ENCODE assay signal across 28 cellular contexts in the genomic region with DNA sequence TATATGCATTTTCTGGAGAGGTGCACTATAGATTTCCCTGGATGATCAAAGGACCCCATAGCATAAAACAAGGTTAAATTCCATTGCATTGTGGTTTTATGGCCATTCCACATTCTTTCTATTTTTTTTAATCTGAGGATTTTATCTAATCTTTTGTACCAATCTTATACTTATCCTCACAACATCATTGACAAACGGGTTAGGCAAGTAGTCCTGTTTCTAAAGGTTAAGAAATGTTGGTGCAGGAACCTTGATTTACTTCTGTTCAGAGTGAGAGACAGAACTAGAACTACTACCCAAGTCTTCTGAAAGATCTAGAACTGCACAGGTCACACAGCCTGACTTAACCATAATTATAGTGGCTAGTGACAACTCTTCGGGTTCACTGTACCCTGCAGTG.
"Had no signal": no experiment of that assay in that cellular context is flagged by ENCODE, and none has a peak within 500 bp of the region (broad histone marks: within the 10 kb centered on the region; RNA-seq: fewer than 3 reads in every experiment).

No MANE protein-coding gene starts in this region.

- DNase-seq: hippocampal formation; kidney glomerular epithelial cell; left cardiac atrium; left lung; lower lobe of right lung; mammary epithelial cell; mesenchymal stem cell; naive thymus-derived CD8-positive, alpha-beta T cell; nephron progenitor cell; ovary; right lobe of liver; stimulated activated CD4-positive, alpha-beta T cell treated with anti-CD3 and anti-CD28 coated beads, Interleukin-1b, Interleukin-23, amount 100 ng/mL, for 48 hours; stimulated activated CD4-positive, alpha-beta T cell treated with anti-CD3 and anti-CD28 coated beads, Interleukin-2, amount 100 ng/mL, for 48 hours; stimulated activated CD4-positive, alpha-beta T cell treated with anti-CD3 and anti-CD28 coated beads, Interleukin-4, amount 100 ng/mL, for 4 hours; stimulated activated CD8-positive, alpha-beta memory T cell treated with anti-CD3 and anti-CD28 coated beads, Interleukin-4, amount 100 ng/mL, for 48 hours; stimulated activated naive CD8-positive, alpha-beta T cell treated with anti-CD3 and anti-CD28 coated beads, Interleukin-15, Interleukin-2, amounts not matched to agents 100 U/mL and 50 U/mL, for 24 hours; stomach; testis; thyroid gland; upper lobe of left lung had no signal

- H3K27ac Mint-ChIP-seq: naive thymus-derived CD8-positive, alpha-beta T cell; nephron progenitor cell; neural progenitor cell; progenitor cell of endocrine pancreas; stimulated activated memory B cell treated with anti-CD40 and anti-IgM and Interleukin-4, amounts not matched to agents 10 μg/mL and 1 μg/mL and 100 μg/mL, for 72 hours had no signal

- H3K4me3 Mint-ChIP-seq: naive thymus-derived CD8-positive, alpha-beta T cell; nephron progenitor cell; neural progenitor cell; stimulated activated memory B cell treated with anti-CD40 and anti-IgM and Interleukin-4, amounts not matched to agents 10 μg/mL and 1 μg/mL and 100 μg/mL, for 72 hours had no signal

- H3K36me3 Mint-ChIP-seq: naive thymus-derived CD8-positive, alpha-beta T cell; neural progenitor cell; stimulated activated memory B cell treated with anti-CD40 and anti-IgM and Interleukin-4, amounts not matched to agents 10 μg/mL and 1 μg/mL and 100 μg/mL, for 72 hours had no signal

- H2AFZ ChIP-seq: neural progenitor cell had no signal

- H3K27me3 Mint-ChIP-seq: progenitor cell of endocrine pancreas had no signal

- ATAC-seq: left cardiac atrium; left lung; lower lobe of right lung; naive thymus-derived CD8-positive, alpha-beta T cell; right lobe of liver; stimulated activated memory B cell treated with anti-CD40 and anti-IgM and Interleukin-4, amounts not matched to agents 10 μg/mL and 1 μg/mL and 100 μg/mL, for 72 hours; stimulated activated naive CD8-positive, alpha-beta T cell treated with anti-CD3 and anti-CD28 coated beads, Interleukin-15, Interleukin-2, amounts not matched to agents 100 U/mL and 50 U/mL, for 24 hours had no signal

- FAIRE-seq: keratinocyte had no signal

- H3K27ac ChIP-seq: left lung, lower lobe of right lung, neural progenitor cell, neutrophil, ovary, right atrium auricular region, right lobe of liver, stomach, testis, thyroid gland, upper lobe of left lung, vagina had no signal

- H3K4me2 ChIP-seq: neural progenitor cell, smooth muscle cell had no signal

- H3K4me1 ChIP-seq: right lobe of liver had no signal

- H3K27me3 ChIP-seq: neural progenitor cell, ovary, right atrium auricular region, right lobe of liver, stomach, testis, thyroid gland, upper lobe of left lung, vagina had no signal

- H3K9me3 Mint-ChIP-seq: naive thymus-derived CD8-positive, alpha-beta T cell; nephron progenitor cell; neural progenitor cell; stimulated activated memory B cell treated with anti-CD40 and anti-IgM and Interleukin-4, amounts not matched to agents 10 μg/mL and 1 μg/mL and 100 μg/mL, for 72 hours had no signal

- H3K4me3 ChIP-seq: left lung, lower lobe of right lung, neural progenitor cell, ovary, right atrium auricular region, right lobe of liver, smooth muscle cell, stomach, thyroid gland, upper lobe of left lung, vagina had no signal

- H3K36me3 ChIP-seq: left lung, lower lobe of right lung, neural progenitor cell, neutrophil, ovary, right atrium auricular region, right lobe of liver, stomach, thyroid gland, upper lobe of left lung, vagina had no signal

- H3K9me3 ChIP-seq: left lung, lower lobe of right lung, neutrophil, ovary, right atrium auricular region, right lobe of liver, stomach, testis, thyroid gland, upper lobe of left lung, vagina had no signal

- H3K4me1 Mint-ChIP-seq: stimulated activated memory B cell treated with anti-CD40 and anti-IgM and Interleukin-4, amounts not matched to agents 10 μg/mL and 1 μg/mL and 100 μg/mL, for 72 hours had no signal
